Comparison of ENCODE assay signal across 30 cellular contexts in the genomic region with DNA sequence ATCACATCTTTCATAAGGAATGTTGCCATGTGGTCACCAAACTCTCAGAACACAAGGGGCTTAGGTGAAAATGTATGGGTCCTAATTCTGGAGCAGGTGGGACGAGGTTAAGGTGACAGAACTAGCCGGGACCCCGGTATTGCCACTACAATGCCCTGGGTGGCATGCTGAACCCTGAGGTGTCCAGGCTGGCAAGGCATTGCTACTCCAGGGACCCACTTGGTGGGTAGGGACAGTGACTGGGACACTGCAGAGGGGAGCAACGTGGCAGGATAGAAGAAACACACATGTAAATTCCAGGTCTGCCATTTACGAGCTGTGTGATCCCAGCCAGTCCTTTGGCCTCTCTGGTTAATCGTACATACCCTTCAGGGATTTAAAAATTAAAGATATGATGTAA.
"Had no signal": no experiment of that assay in that cellular context is flagged by ENCODE, and none has a peak within 500 bp of the region (broad histone marks: within the 10 kb centered on the region; RNA-seq: fewer than 3 reads in every experiment).

No MANE protein-coding gene starts in this region.

- FAIRE-seq: keratinocyte, urothelium cell line had no signal

- H3K9ac ChIP-seq: neural progenitor cell had no signal

- H3K9me3 ChIP-seq: heart right ventricle, left ventricle myocardium inferior, neutrophil, ovary, right atrium auricular region, right lobe of liver, testis, thyroid gland, transverse colon, upper lobe of left lung had no signal

- H3K36me3 ChIP-seq: heart right ventricle, left ventricle myocardium inferior, neural progenitor cell, neutrophil, ovary, right atrium auricular region, right lobe of liver, stomach, thyroid gland, transverse colon, upper lobe of left lung had no signal

- H3K4me1 Mint-ChIP-seq: mesothelial cell of epicardium; naive B cell; natural killer cell; nephron progenitor cell; neural progenitor cell; stimulated activated naive B cell treated with anti-CD40 and anti-IgM and Interleukin-4, amounts not matched to agents 10 μg/mL and 1 μg/mL and 100 μg/mL, for 72 hours had no signal

- H3K4me3 Mint-ChIP-seq: mesothelial cell of epicardium; naive B cell; natural killer cell; nephron progenitor cell; neural progenitor cell; stimulated activated naive B cell treated with anti-CD40 and anti-IgM and Interleukin-4, amounts not matched to agents 10 μg/mL and 1 μg/mL and 100 μg/mL, for 72 hours had no signal

- H3K4me1 ChIP-seq: heart right ventricle, left ventricle myocardium inferior, right atrium auricular region, right lobe of liver, stomach, testis, thyroid gland, transverse colon, upper lobe of left lung had no signal

- H3K27ac Mint-ChIP-seq: mesothelial cell of epicardium; naive B cell; natural killer cell; nephron progenitor cell; neural progenitor cell; progenitor cell of endocrine pancreas; stimulated activated naive B cell treated with anti-CD40 and anti-IgM and Interleukin-4, amounts not matched to agents 10 μg/mL and 1 μg/mL and 100 μg/mL, for 72 hours had no signal

- DNase-seq: heart right ventricle; left colon; left ventricle myocardium inferior; mesenchymal stem cell; naive B cell; natural killer cell; nephron progenitor cell; occipital lobe; right lobe of liver; stimulated activated CD4-positive, alpha-beta T cell treated with anti-CD3 and anti-CD28 coated beads, Interleukin-12 subunit alpha, Interleukin-12 subunit beta, amount 100 ng/mL, for 4 hours; stimulated activated CD4-positive, alpha-beta T cell treated with anti-CD3 and anti-CD28 coated beads, Interleukin-15, amount 100 ng/mL, for 24 hours; stimulated activated CD4-positive, alpha-beta T cell treated with anti-CD3 and anti-CD28 coated beads, Interleukin-2, amount 100 ng/mL, for 24 hours; stimulated activated CD4-positive, alpha-beta T cell treated with anti-CD3 and anti-CD28 coated beads, Interleukin-4, amount 100 ng/mL, for 1 hour; stimulated activated naive B cell treated with anti-CD40 and anti-IgM and Interleukin-4, amounts not matched to agents 10 μg/mL and 1 μg/mL and 100 μg/mL, for 72 hours; stimulated activated naive CD8-positive, alpha-beta T cell treated with anti-CD3 and anti-CD28 coated beads, Interleukin-15, Interleukin-2, amounts not matched to agents 100 U/mL and 50 U/mL, for 24 hours; stomach; testis; thyroid gland; transverse colon; upper lobe of left lung had no signal

- H3K36me3 Mint-ChIP-seq: mesothelial cell of epicardium; naive B cell; natural killer cell; neural progenitor cell; stimulated activated naive B cell treated with anti-CD40 and anti-IgM and Interleukin-4, amounts not matched to agents 10 μg/mL and 1 μg/mL and 100 μg/mL, for 72 hours had no signal

- H3K4me3 ChIP-seq: heart right ventricle, hepatocyte, left ventricle myocardium inferior, neural progenitor cell, ovary, right atrium auricular region, right lobe of liver, skin epidermis, stomach, testis, thyroid gland, transverse colon, upper lobe of left lung had no signal

- H3K27ac ChIP-seq: heart right ventricle, hepatocyte, left ventricle myocardium inferior, neural progenitor cell, neutrophil, ovary, right atrium auricular region, right lobe of liver, skin epidermis, stomach, testis, thyroid gland, transverse colon, upper lobe of left lung had no signal

- ATAC-seq: heart right ventricle; left colon; natural killer cell; right lobe of liver; stimulated activated naive B cell treated with anti-CD40 and anti-IgM and Interleukin-4, amounts not matched to agents 10 μg/mL and 1 μg/mL and 100 μg/mL, for 72 hours; stimulated activated naive CD8-positive, alpha-beta T cell treated with anti-CD3 and anti-CD28 coated beads, Interleukin-15, Interleukin-2, amounts not matched to agents 100 U/mL and 50 U/mL, for 24 hours had no signal

- H3K9me3 Mint-ChIP-seq: mesothelial cell of epicardium, natural killer cell, nephron progenitor cell, neural progenitor cell had no signal
